Comparison of ENCODE assay signal across 1 cellular context in the genomic region with DNA sequence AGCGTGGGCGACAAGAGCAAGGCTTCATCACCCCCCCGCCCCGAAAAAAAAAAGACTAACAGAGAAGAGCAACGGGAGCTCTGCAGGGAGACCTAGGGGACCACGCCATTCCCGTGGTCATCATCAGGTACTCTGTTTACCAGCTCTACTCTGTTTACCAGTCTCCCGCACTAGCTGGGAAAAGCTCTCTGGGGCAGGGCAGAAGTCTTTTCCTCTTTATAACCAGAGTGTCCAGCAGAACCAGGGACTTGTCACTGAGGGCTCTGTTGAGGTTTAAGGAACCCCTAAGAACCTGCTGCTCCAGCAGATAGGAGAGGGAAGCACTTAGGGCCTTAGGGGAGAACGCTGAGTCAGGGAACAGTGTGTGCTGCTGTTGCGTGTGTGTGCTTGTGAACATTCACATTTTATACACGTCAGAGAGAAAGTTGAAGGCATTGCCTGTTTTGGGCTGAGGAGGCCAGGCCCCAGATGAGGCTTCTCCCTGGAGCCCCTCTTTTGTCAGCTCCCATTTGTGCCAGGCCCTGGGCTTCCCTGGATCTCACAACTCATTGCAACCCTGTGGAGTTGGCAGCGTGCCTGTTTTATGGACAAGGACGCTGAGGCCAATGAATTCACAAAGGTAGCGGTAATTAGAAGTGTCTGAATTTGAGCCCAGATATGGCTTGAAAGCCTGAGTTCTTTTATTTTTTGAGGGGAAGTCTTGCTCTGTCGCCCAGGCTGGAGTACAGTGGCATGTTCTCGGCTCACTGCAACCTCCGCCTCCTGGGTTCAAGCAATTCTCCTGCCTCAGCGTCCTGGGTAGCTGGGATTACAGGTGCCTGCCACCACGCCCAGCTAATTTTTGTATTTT.
TF ChIP-seq lines count a peak whose summit lies in the region.

No MANE protein-coding gene starts in this region.

TF ChIP-seq in liver, 16 proteins besides CTCF, POLR2A, EP300 and RAD21 (continued from another document):
- TF ChIP-seq, protein P1, sequence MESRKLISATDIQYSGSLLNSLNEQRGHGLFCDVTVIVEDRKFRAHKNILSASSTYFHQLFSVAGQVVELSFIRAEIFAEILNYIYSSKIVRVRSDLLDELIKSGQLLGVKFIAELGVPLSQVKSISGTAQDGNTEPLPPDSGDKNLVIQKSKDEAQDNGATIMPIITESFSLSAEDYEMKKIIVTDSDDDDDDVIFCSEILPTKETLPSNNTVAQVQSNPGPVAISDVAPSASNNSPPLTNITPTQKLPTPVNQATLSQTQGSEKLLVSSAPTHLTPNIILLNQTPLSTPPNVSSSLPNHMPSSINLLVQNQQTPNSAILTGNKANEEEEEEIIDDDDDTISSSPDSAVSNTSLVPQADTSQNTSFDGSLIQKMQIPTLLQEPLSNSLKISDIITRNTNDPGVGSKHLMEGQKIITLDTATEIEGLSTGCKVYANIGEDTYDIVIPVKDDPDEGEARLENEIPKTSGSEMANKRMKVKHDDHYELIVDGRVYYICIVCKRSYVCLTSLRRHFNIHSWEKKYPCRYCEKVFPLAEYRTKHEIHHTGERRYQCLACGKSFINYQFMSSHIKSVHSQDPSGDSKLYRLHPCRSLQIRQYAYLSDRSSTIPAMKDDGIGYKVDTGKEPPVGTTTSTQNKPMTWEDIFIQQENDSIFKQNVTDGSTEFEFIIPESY (IDR thresholded peaks at IDR 0.05), result no peak
- TF ChIP-seq, protein P2, sequence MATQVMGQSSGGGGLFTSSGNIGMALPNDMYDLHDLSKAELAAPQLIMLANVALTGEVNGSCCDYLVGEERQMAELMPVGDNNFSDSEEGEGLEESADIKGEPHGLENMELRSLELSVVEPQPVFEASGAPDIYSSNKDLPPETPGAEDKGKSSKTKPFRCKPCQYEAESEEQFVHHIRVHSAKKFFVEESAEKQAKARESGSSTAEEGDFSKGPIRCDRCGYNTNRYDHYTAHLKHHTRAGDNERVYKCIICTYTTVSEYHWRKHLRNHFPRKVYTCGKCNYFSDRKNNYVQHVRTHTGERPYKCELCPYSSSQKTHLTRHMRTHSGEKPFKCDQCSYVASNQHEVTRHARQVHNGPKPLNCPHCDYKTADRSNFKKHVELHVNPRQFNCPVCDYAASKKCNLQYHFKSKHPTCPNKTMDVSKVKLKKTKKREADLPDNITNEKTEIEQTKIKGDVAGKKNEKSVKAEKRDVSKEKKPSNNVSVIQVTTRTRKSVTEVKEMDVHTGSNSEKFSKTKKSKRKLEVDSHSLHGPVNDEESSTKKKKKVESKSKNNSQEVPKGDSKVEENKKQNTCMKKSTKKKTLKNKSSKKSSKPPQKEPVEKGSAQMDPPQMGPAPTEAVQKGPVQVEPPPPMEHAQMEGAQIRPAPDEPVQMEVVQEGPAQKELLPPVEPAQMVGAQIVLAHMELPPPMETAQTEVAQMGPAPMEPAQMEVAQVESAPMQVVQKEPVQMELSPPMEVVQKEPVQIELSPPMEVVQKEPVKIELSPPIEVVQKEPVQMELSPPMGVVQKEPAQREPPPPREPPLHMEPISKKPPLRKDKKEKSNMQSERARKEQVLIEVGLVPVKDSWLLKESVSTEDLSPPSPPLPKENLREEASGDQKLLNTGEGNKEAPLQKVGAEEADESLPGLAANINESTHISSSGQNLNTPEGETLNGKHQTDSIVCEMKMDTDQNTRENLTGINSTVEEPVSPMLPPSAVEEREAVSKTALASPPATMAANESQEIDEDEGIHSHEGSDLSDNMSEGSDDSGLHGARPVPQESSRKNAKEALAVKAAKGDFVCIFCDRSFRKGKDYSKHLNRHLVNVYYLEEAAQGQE (IDR thresholded peaks at IDR 0.05), result no peak
TF ChIP-seq in liver: peak in this region for 1.
